In genomic region chr7:106238830-106239229, GRCh38 we compare ENCODE assay signal across 28 cellular contexts.
"Had no signal": no experiment of that assay in that cellular context is flagged by ENCODE, and none has a peak within 500 bp of the region (broad histone marks: within the 10 kb centered on the region; RNA-seq: fewer than 3 reads in every experiment).

No MANE protein-coding gene starts in this region.

- H3K4me3 ChIP-seq: adrenal gland, body of pancreas, breast epithelium had no signal

- ATAC-seq: activated CD4-positive, alpha-beta T cell treated with anti-CD3 and anti-CD28 coated beads for 36 hours; activated CD4-positive, CD25-positive, alpha-beta regulatory T cell treated with anti-CD3 and anti-CD28 coated beads, Interleukin-2, amount 50 U/mL, for 24 hours; activated CD8-positive, alpha-beta T cell treated with anti-CD3 and anti-CD28 coated beads, Interleukin-2, amount 10 ng/mL, durations not matched to agents 7 days and 5 days; activated naive CD4-positive, alpha-beta T cell treated with anti-CD3 and anti-CD28 coated beads, Interleukin-2, amount 50 U/mL, for 72 hours; activated T-cell treated with anti-CD3 and anti-CD28 coated beads, Interleukin-2, amount 50 U/mL, for 4 hours; body of pancreas; WTC11 had no signal

- H3K36me3 ChIP-seq: adrenal gland, breast epithelium had no signal

- H3K9me3 ChIP-seq: adrenal gland, body of pancreas, breast epithelium had no signal

- H3K27ac ChIP-seq: adrenal gland, body of pancreas had no signal

- FAIRE-seq: astrocyte had no signal

- DNase-seq: activated CD4-positive, alpha-beta T cell treated with anti-CD3 and anti-CD28 coated beads for 36 hours; activated CD4-positive, alpha-beta T cell treated with anti-CD3 and anti-CD28 coated beads, Interleukin-2, amount 10 ng/mL, durations not matched to agents 7 days and 5 days; activated CD4-positive, alpha-beta T cell treated with anti-CD3 and anti-CD28 coated beads, Interleukin-2, amount 50 U/mL, for 48 hours; activated CD8-positive, alpha-beta memory T cell treated with anti-CD3 and anti-CD28 coated beads, Interleukin-2, amount 50 U/mL, for 4 hours; activated CD8-positive, alpha-beta T cell treated with anti-CD3 and anti-CD28 coated beads, Interleukin-2, amount 10 ng/mL, durations not matched to agents 7 days and 5 days; activated gamma-delta T cell treated with Interleukin-2 at 50 U/mL for 16 hours; activated naive CD4-positive, alpha-beta T cell treated with anti-CD3 and anti-CD28 coated beads for 36 hours; activated T-cell treated with anti-CD3 and anti-CD28 coated beads for 4 hours; activated T-cell treated with anti-CD3 and anti-CD28 coated beads, Interleukin-2, amount 50 U/mL, for 4 hours; adrenal gland; body of pancreas; caudate nucleus; Karpas-422; KBM-7; NCI-H1105; NCI-H1417 treated with DMSO at 0.1 percent for 48 hours; NCI-H187 treated with DMSO at 0.1 percent for 48 hours; NCI-H2081 treated with DMSO at 0.1 percent for 48 hours; NCI-H226; NCI-H446 treated with DMSO at 0.1 percent for 48 hours; NCI-H524; NCI-H82; T1000 had no signal

- H3K27me3 ChIP-seq: adrenal gland, body of pancreas, breast epithelium had no signal

- H3K4me1 ChIP-seq: adrenal gland, body of pancreas, breast epithelium had no signal
